ENCODE assay signal across 19 cellular contexts in genomic region chr5:5587474-5587873, GRCh38.
"Had no signal": no experiment of that assay in that cellular context is flagged by ENCODE, and none has a peak within 500 bp of the region (broad histone marks: within the 10 kb centered on the region; RNA-seq: fewer than 3 reads in every experiment).

No MANE protein-coding gene starts in this region.

- ATAC-seq: effector memory CD8-positive, alpha-beta T cell; esophagus mucosa; foreskin keratinocyte; gastroesophageal sphincter; heart right ventricle; left cardiac atrium; left lung; left ventricle myocardium superior; lower lobe of right lung; mucosa of descending colon had no signal

- H3K27ac Mint-ChIP-seq: dendritic cell treated with granulocyte-macrophage colony-stimulating factor and Interleukin-4, amounts not matched to agents 40 ng/mL and 50 ng/mL, for 4 days; effector memory CD8-positive, alpha-beta T cell; endodermal cell; mesothelial cell of epicardium had no signal

- DNase-seq: colonic mucosa; cortex of kidney; effector CD8-positive, alpha-beta T cell; effector memory CD8-positive, alpha-beta T cell; endodermal cell; foreskin keratinocyte; head of caudate nucleus; heart right ventricle; hippocampal formation; left cardiac atrium; left lung; left ventricle myocardium superior; lower lobe of right lung; mesenchymal stem cell; mucosa of descending colon had no signal

- H3K36me3 Mint-ChIP-seq: mesothelial cell of epicardium had no signal

- H3K4me3 Mint-ChIP-seq: dendritic cell treated with granulocyte-macrophage colony-stimulating factor and Interleukin-4, amounts not matched to agents 40 ng/mL and 50 ng/mL, for 4 days; effector memory CD8-positive, alpha-beta T cell; endodermal cell; mesothelial cell of epicardium had no signal

- H3K27me3 Mint-ChIP-seq: dendritic cell treated with granulocyte-macrophage colony-stimulating factor and Interleukin-4, amounts not matched to agents 40 ng/mL and 50 ng/mL, for 4 days had no signal

- H3K9me3 Mint-ChIP-seq: effector memory CD8-positive, alpha-beta T cell; endodermal cell; mesothelial cell of epicardium had no signal
